1 cellular context compared by ENCODE assay signal in genomic region chr17:3903881-3904286, GRCh38.
TF ChIP-seq lines count a peak whose summit lies in the region.

No MANE protein-coding gene starts in this region.

TF ChIP-seq in HepG2, 621 proteins besides CTCF, POLR2A, EP300 and RAD21 (continued from another document):
- no peak for TF ChIP-seq ZNF318 (CRISPR knock-in tag; IDR thresholded peaks at IDR 0.05)
